Comparison of ENCODE assay signal across 22 cellular contexts in genomic region chr3:143088835-143089234, GRCh38. TPM values are rescaled to one million over a fixed set of nuclear protein-coding genes. Genes with fewer than 3 reads are reported as not detected.
"Had no signal": no experiment of that assay in that cellular context is flagged by ENCODE, and none has a peak within 500 bp of the region (broad histone marks: within the 10 kb centered on the region; RNA-seq: fewer than 3 reads in every experiment).

No MANE protein-coding gene starts in this region.

- H3K27me3 ChIP-seq: SJSA1 had no signal

- H3K4me2 ChIP-seq: KMS-11 had no signal

- H3K4me1 ChIP-seq: SJSA1 had no signal

- H3K27ac ChIP-seq: KMS-11, SJSA1, SK-N-MC had no signal

- H3K9me3 ChIP-seq: SJSA1 had no signal

- H3K9ac ChIP-seq: KMS-11 had no signal

- H3K4me3 ChIP-seq: SJSA1, SK-N-MC had no signal

- H3K36me3 ChIP-seq: SJSA1 had no signal

- DNase-seq: IMR-90, Kasumi-1, MM.1S, NCI-H1092 treated with DMSO at 0.1 percent for 48 hours, NCI-H1436, NCI-H187, NCI-H2029, NCI-H2081 treated with DMSO at 0.1 percent for 48 hours, NCI-H2171, NCI-H226, NCI-H446, NCI-H510A, NCI-H524 treated with DMSO at 0.1 percent for 48 hours, NCI-H69, NCI-H774, Right ventricle myocardium superior, RPMI8226, SIG-M5 had no signal

RNA-seq across cellular contexts. Expression of gene CHST2, which starts 30.7 kb away (rescaled TPM):
- total RNA-seq: HT-29 had no signal
